In the genomic region with DNA sequence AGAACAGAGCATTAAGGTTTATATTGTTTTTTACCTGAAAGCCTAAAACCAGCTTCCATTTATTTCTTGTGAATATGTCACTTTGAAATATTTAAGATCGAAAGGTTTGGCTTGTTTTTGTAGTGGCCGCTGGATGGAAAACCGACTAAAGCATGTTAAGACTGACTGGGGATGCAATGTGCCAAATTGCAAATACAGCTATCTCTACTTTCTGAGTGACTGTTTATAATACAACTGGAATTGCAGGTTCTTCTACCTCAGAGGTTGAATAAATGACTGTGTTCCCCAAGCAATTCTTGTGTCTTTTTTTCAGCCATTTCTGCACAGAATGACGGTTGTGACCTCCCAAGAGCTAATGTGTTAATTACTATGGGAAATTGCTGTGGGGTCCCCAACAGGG, we compare ENCODE assay signal across 19 cellular contexts. TPM values are rescaled to one million over a fixed set of nuclear protein-coding genes. Genes with fewer than 3 reads are reported as not detected.
DNase-seq lines count a peak whose midpoint lies in the region; ATAC-seq, FAIRE-seq and TF ChIP-seq lines count a peak whose summit lies in the region.
"Had no signal": no experiment of that assay in that cellular context is flagged by ENCODE, and none has a peak within 500 bp of the region (broad histone marks: within the 10 kb centered on the region; RNA-seq: fewer than 3 reads in every experiment).

No MANE protein-coding gene starts in this region.

- peak; percentile 79 for ATAC-seq in body of pancreas
- peak; percentile 81 to 95 (median 90) for ATAC-seq in pancreas
- ATAC-seq: HCT116, HepG2 had no signal

- H3K4me3 ChIP-seq in HEK293 (ENCODE audit: low read depth, low read length) (no peak overlapping the region), LNCaP clone FGC (ENCODE audit: low read depth, low read length) (no peak overlapping the region), body of pancreas (no peak overlapping the region), pancreas (no peak overlapping the region), brain microvascular endothelial cell (ENCODE audit: low read depth, low read length) (no peak overlapping the region), colonic mucosa (no peak overlapping the region)

- CTCF ChIA-PET in HEK293 (lab: Yijun Ruan, JAX): interaction anchor here (0.6 kb wide), 1 partner anchor 112 kb away, joined by 6 read pairs; no protein-coding TSS in a partner anchor

- no peak overlapping the region for H3K9ac ChIP-seq in colonic mucosa (ENCODE audit: low read depth in 2 of 2, low read length in 2 of 2)

- POLR2A ChIA-PET in HEK293 (lab: Yijun Ruan, JAX): no interaction called here

- intact Hi-C loops in body of pancreas (cut with DNase I): no loop called here
- intact Hi-C loops in pancreas (cut with DNase I): loop anchor here in 1 of 3 donors (10.0 kb wide), 1 partner anchor 370 kb away; no protein-coding TSS in a partner anchor
- intact Hi-C loops in colonic mucosa (cut with DNase I): loop anchor here (10.0 kb wide), 1 partner anchor 390 kb away; no protein-coding TSS in a partner anchor

- WGBS in body of pancreas, 2 donors: 2 to 25% methylated on average over 4 of the region's 4 CpGs
- 12 to 13% methylated on average over 4 of the region's 4 CpGs for WGBS in pancreas, 2 donors

- no peak for TF ChIP-seq POLR2A in body of pancreas (IDR thresholded peaks at IDR 0.05)

- in situ Hi-C loops in brain microvascular endothelial cell (cut with HindIII; ENCODE audit: low pct_ligation_motif_present, low sequenced_read_pairs): no loop called here

- no peaks in the 10 kb centered on the region for H3K4me1 ChIP-seq in HEK293 (ENCODE audit: control insufficient read depth, insufficient read depth, low read length)
- peaks cover 25% of the 10 kb centered on the region for H3K4me1 ChIP-seq in body of pancreas
- H3K4me1 ChIP-seq in pancreas: peaks cover 0 to 19% (median 4%) of the 10 kb centered on the region in 3 donors
- no peaks in the 10 kb centered on the region for H3K4me1 ChIP-seq in colonic mucosa
- H3K4me1 ChIP-seq: BE2C had no signal

- DNase-seq in LNCaP clone FGC (ENCODE audit: low read depth) (peak; percentile 54), body of pancreas (peak in 2 of 4 donors; percentile 18 to 38), pancreas (peak in 1 of 6 donors; percentile 25), brain microvascular endothelial cell (no peak), CD1c-positive myeloid dendritic cell (ENCODE audit: extremely low spot score) (no peak), colonic mucosa (no peak)
- DNase-seq: ACHN; BE2C; C1 segment of cervical spinal cord; CD4-positive, alpha-beta T cell; DMS79 treated with DMSO at 0.1 percent for 48 hours; GF-D8; GOT3; H7 had no signal

- H3K27ac ChIP-seq in HEK293 (ENCODE audit: extremely low read depth, low read depth, low read length): no peak overlapping the region
- peak overlapping the region in 2 of 4 donors; percentile 15 to 43 for H3K27ac ChIP-seq in body of pancreas
- peak overlapping the region in 2 of 4 donors; percentile 39 to 47 for H3K27ac ChIP-seq in pancreas
- H3K27ac ChIP-seq in brain microvascular endothelial cell: no peak overlapping the region
- no peak overlapping the region for H3K27ac ChIP-seq in colonic mucosa

- H3K9me3 ChIP-seq in HEK293 (ENCODE audit: control insufficient read depth, insufficient read depth, low read depth, low read length) (no peaks in the 10 kb centered on the region), body of pancreas (no peaks in the 10 kb centered on the region), pancreas (no peaks in the 10 kb centered on the region), colonic mucosa (no peaks in the 10 kb centered on the region)
- H3K9me3 ChIP-seq: BE2C had no signal

- H3K36me3 ChIP-seq in HEK293 (ENCODE audit: control insufficient read depth in 2 of 2, insufficient read depth in 1 of 2, low read length in 2 of 2) (no peaks in the 10 kb centered on the region), body of pancreas (replicated peaks in 1 of 2; ENCODE audit: insufficient read depth in 1 of 2, low read depth in 2 of 2) (no peaks in the 10 kb centered on the region), pancreas (no peaks in the 10 kb centered on the region), brain microvascular endothelial cell (replicated peaks) (no peaks in the 10 kb centered on the region), colonic mucosa (no peaks in the 10 kb centered on the region)
- H3K36me3 ChIP-seq: BE2C had no signal

- no peak for FAIRE-seq in pancreas (lab: Jason Lieb, UNC)
- FAIRE-seq: A204.1, D721Med, HepG2 had no signal

- H3K27me3 ChIP-seq in body of pancreas (no peaks in the 10 kb centered on the region), pancreas (no peaks in the 10 kb centered on the region), brain microvascular endothelial cell (replicated peaks) (no peaks in the 10 kb centered on the region), colonic mucosa (no peaks in the 10 kb centered on the region)
- H3K27me3 ChIP-seq: BE2C had no signal

- TF ChIP-seq CTCF in HEK293 (tag by site-specific recombination; IDR thresholded peaks at IDR 0.05): no peak
- TF ChIP-seq CTCF in LNCaP clone FGC (IDR thresholded peaks at IDR 0.05; ENCODE audit: control insufficient read depth, extremely low read depth, insufficient read depth): no peak
- no peak for TF ChIP-seq CTCF in body of pancreas (IDR thresholded peaks at IDR 0.05)
- TF ChIP-seq CTCF in pancreas (IDR thresholded peaks at IDR 0.05): no peak
- no peak for TF ChIP-seq CTCF in brain microvascular endothelial cell (IDR thresholded peaks at IDR 0.05; ENCODE audit: low read depth, low read length, missing control alignments)
- TF ChIP-seq CTCF in colonic mucosa (IDR thresholded peaks at IDR 0.05): no peak

TF ChIP-seq in HEK293, 187 proteins besides CTCF, POLR2A, EP300 and RAD21:
- TF ChIP-seq OVOL3 (tag by site-specific recombination; IDR thresholded peaks at IDR 0.05) (no peak), ZNF677 (tag by site-specific recombination; IDR thresholded peaks at IDR 0.05) (peak; percentile 82)

RNA-seq across cellular contexts. Expression of a gene that starts 50.0 kb away (rescaled TPM):
- total RNA-seq in body of pancreas (10 to 100 TPM; 18.5 to 27.5 TPM), pancreas (10 to 100 TPM; 10.4 to 18.0 (median 14.8) TPM), colonic mucosa (10 to 100 TPM; 18.2 to 21.4 TPM)
- 1 to 10 TPM; 7.3 to 7.9 TPM for polyA plus RNA-seq in pancreas
